25 cellular contexts compared by ENCODE assay signal in genomic region chr9:33109850-33110595, GRCh38. TPM values are rescaled to one million over a fixed set of nuclear protein-coding genes. Genes with fewer than 3 reads are reported as not detected.
A peak's percentile ranks its signal among the peaks of the same experiment; 100 is the strongest.
DNase-seq lines count a peak whose midpoint lies in the region; ATAC-seq lines count a peak whose summit lies in the region.
"Had no signal": no experiment of that assay in that cellular context is flagged by ENCODE, and none has a peak within 500 bp of the region (broad histone marks: within the 10 kb centered on the region; RNA-seq: fewer than 3 reads in every experiment).

No MANE protein-coding gene starts in this region.

- H4K20me1 ChIP-seq in Karpas-422 (ENCODE audit: insufficient read depth, low read depth, low read length) = no peaks in the 10 kb centered on the region

- no peak overlapping the region for H2AFZ ChIP-seq in Karpas-422 (ENCODE audit: low read length)

- no peak overlapping the region for H3K4me2 ChIP-seq in Karpas-422 (ENCODE audit: low read depth, low read length, poor library complexity, severe bottlenecking)
- H3K4me2 ChIP-seq: SK-N-SH had no signal

- no peaks in the 10 kb centered on the region for H3K27me3 ChIP-seq in Karpas-422 (ENCODE audit: low read length)
- H3K27me3 ChIP-seq: tibial nerve had no signal

- H3K36me3 Mint-ChIP-seq in effector memory CD8-positive, alpha-beta T cell (ENCODE audit: insufficient read depth) = peaks cover 83% of the 10 kb centered on the region
- H3K36me3 Mint-ChIP-seq in stimulated activated effector memory CD8-positive, alpha-beta T cell treated with anti-CD3 and anti-CD28 coated beads, Interleukin-12 subunit alpha, Interleukin-12 subunit beta, amount 100 ng/mL, for 72 hours = peaks cover 59% of the 10 kb centered on the region

- H3K36me3 ChIP-seq in Karpas-422 (ENCODE audit: insufficient read depth, low read length) = no peaks in the 10 kb centered on the region

- no peak for ATAC-seq in effector memory CD8-positive, alpha-beta T cell (replicated peaks)
- ATAC-seq in stimulated activated effector memory CD8-positive, alpha-beta T cell treated with anti-CD3 and anti-CD28 coated beads, Interleukin-12 subunit alpha, Interleukin-12 subunit beta, amount 100 ng/mL, for 72 hours = no peak
- no peak for ATAC-seq in GM21825 (IDR thresholded peaks at IDR 0.05; ENCODE audit: unreplicated experiment)
- ATAC-seq: natural killer cell treated with Interleukin-12 subunit alpha and Interleukin-12 subunit beta and Interleukin-15 and Interleukin-18, amount 100 ng/mL, for 72 hours; psoas muscle had no signal

- H3K27ac ChIP-seq in Karpas-422 (ENCODE audit: low read length) = no peak overlapping the region
- H3K27ac ChIP-seq: lower lobe of right lung, psoas muscle, tibial nerve had no signal

- H3K9me2 ChIP-seq in Karpas-422 (replicated peaks; ENCODE audit: insufficient read depth, low read length) = no peaks in the 10 kb centered on the region
- H3K9me2 ChIP-seq: SK-N-SH had no signal

- H3K4me3 Mint-ChIP-seq in effector memory CD8-positive, alpha-beta T cell = no peak overlapping the region
- H3K4me3 Mint-ChIP-seq in stimulated activated effector memory CD8-positive, alpha-beta T cell treated with anti-CD3 and anti-CD28 coated beads, Interleukin-12 subunit alpha, Interleukin-12 subunit beta, amount 100 ng/mL, for 72 hours = no peak overlapping the region
- H3K4me3 Mint-ChIP-seq: natural killer cell treated with Interleukin-12 subunit alpha and Interleukin-12 subunit beta and Interleukin-15 and Interleukin-18, amount 100 ng/mL, for 72 hours had no signal

- peak overlapping the region; percentile 35 to 81 for H3K27ac Mint-ChIP-seq in effector memory CD8-positive, alpha-beta T cell
- H3K27ac Mint-ChIP-seq in stimulated activated effector memory CD8-positive, alpha-beta T cell treated with anti-CD3 and anti-CD28 coated beads, Interleukin-12 subunit alpha, Interleukin-12 subunit beta, amount 100 ng/mL, for 72 hours = peak overlapping the region; percentile 89

- H3K9me3 Mint-ChIP-seq in effector memory CD8-positive, alpha-beta T cell = no peaks in the 10 kb centered on the region
- H3K9me3 Mint-ChIP-seq in stimulated activated effector memory CD8-positive, alpha-beta T cell treated with anti-CD3 and anti-CD28 coated beads, Interleukin-12 subunit alpha, Interleukin-12 subunit beta, amount 100 ng/mL, for 72 hours = no peaks in the 10 kb centered on the region
- H3K9me3 Mint-ChIP-seq: natural killer cell treated with Interleukin-12 subunit alpha and Interleukin-12 subunit beta and Interleukin-15 and Interleukin-18, amount 100 ng/mL, for 72 hours had no signal

- H3K9ac ChIP-seq in Karpas-422 (ENCODE audit: low read length) = no peak overlapping the region
- H3K9ac ChIP-seq: SK-N-SH had no signal

- peaks cover 10 to 15% of the 10 kb centered on the region in 2 donors for H3K4me1 Mint-ChIP-seq in effector memory CD8-positive, alpha-beta T cell (ENCODE audit: low read depth in 2 of 2)
- peaks cover 39% of the 10 kb centered on the region for H3K4me1 Mint-ChIP-seq in stimulated activated effector memory CD8-positive, alpha-beta T cell treated with anti-CD3 and anti-CD28 coated beads, Interleukin-12 subunit alpha, Interleukin-12 subunit beta, amount 100 ng/mL, for 72 hours

- peak; percentile 47 for DNase-seq in activated CD8-positive, alpha-beta memory T cell treated with anti-CD3 and anti-CD28 coated beads for 24 hours
- no peak for DNase-seq in activated CD8-positive, alpha-beta memory T cell treated with anti-CD3 and anti-CD28 coated beads, Interleukin-2, amount 50 U/mL, for 4 hours
- DNase-seq in Karpas-422 (peak; percentile 37), DMS153 treated with DMSO at 0.1 percent for 48 hours (lab: John Stamatoyannopoulos, UW; ENCODE audit: unreplicated experiment) (no peak), COLO829 (ENCODE audit: low spot score) (no peak)
- no peak for DNase-seq in effector memory CD8-positive, alpha-beta T cell
- no peak for DNase-seq in stimulated activated effector memory CD8-positive, alpha-beta T cell treated with anti-CD3 and anti-CD28 coated beads, Interleukin-12 subunit alpha, Interleukin-12 subunit beta, amount 100 ng/mL, for 72 hours (ENCODE audit: low spot score in 2 of 2)
- DNase-seq: activated CD4-positive, alpha-beta T cell treated with anti-CD3 and anti-CD28 coated beads, Interleukin-2, amount 50 U/mL, for 1 hour; activated effector memory CD4-positive, alpha-beta T cell treated with Interleukin-2 at 50 U/mL for 16 hours; aorta; C1 segment of cervical spinal cord; cerebellar nuclear complex; DMS79; effector memory CD4-positive, alpha-beta T cell; lower lobe of right lung; MM.1S; NCI-H1694; NCI-H2227 treated with DMSO at 0.1 percent for 48 hours; psoas muscle; SK-N-SH; stimulated activated CD4-positive, alpha-beta T cell treated with anti-CD3 and anti-CD28 coated beads, Interleukin-4, amount 100 ng/mL, for 4 hours had no signal

- no peaks in the 10 kb centered on the region for H3K27me3 Mint-ChIP-seq in effector memory CD8-positive, alpha-beta T cell
- H3K27me3 Mint-ChIP-seq: natural killer cell treated with Interleukin-12 subunit alpha and Interleukin-12 subunit beta and Interleukin-15 and Interleukin-18, amount 100 ng/mL, for 72 hours had no signal

- H3K9me3 ChIP-seq in Karpas-422 (ENCODE audit: low read length) = no peaks in the 10 kb centered on the region
- H3K9me3 ChIP-seq: lower lobe of right lung, psoas muscle, SK-N-SH, tibial nerve had no signal

- H3K4me1 ChIP-seq in Karpas-422 (ENCODE audit: low read length) = peaks cover 12% of the 10 kb centered on the region

- no peaks in the 10 kb centered on the region for H3K79me2 ChIP-seq in Karpas-422 (ENCODE audit: low read length)

- no peak overlapping the region for H3K4me3 ChIP-seq in Karpas-422 (ENCODE audit: low read length)
- H3K4me3 ChIP-seq: lower lobe of right lung, psoas muscle, skin epidermis, tibial nerve had no signal

RNA-seq across cellular contexts. Expression of gene SMU1, which starts 33.5 kb away (rescaled TPM):
- total RNA-seq in Karpas-422 (2014; rRNA removed; shearing (Covaris generic); ENCODE audit: low replicate concordance) = 12.2 and 18.4 TPM in 2 replicates

RNA-seq across cellular contexts. Expression of gene B4GALT1, which starts 57.1 kb away (rescaled TPM):
- total RNA-seq in Karpas-422 (2014; rRNA removed; shearing (Covaris generic); ENCODE audit: low replicate concordance) = 4.0 and 6.9 TPM in 2 replicates

Comparison
In these comparisons a context has a peak if more than half of its experiments do, and no peak if none do; other contexts are left out.
1. DNase-seq: peak in activated CD8-positive, alpha-beta memory T cell treated with anti-CD3 and anti-CD28 coated beads for 24 hours (single experiment) and Karpas-422 (single experiment); none in activated CD8-positive, alpha-beta memory T cell treated with anti-CD3 and anti-CD28 coated beads, Interleukin-2, amount 50 U/mL, for 4 hours (single experiment), effector memory CD8-positive, alpha-beta T cell (0 of 3), stimulated activated effector memory CD8-positive, alpha-beta T cell treated with anti-CD3 and anti-CD28 coated beads, Interleukin-12 subunit alpha, Interleukin-12 subunit beta, amount 100 ng/mL, for 72 hours (0 of 2), DMS153 treated with DMSO at 0.1 percent for 48 hours (single experiment) and COLO829 (single experiment).